In the genomic region with DNA sequence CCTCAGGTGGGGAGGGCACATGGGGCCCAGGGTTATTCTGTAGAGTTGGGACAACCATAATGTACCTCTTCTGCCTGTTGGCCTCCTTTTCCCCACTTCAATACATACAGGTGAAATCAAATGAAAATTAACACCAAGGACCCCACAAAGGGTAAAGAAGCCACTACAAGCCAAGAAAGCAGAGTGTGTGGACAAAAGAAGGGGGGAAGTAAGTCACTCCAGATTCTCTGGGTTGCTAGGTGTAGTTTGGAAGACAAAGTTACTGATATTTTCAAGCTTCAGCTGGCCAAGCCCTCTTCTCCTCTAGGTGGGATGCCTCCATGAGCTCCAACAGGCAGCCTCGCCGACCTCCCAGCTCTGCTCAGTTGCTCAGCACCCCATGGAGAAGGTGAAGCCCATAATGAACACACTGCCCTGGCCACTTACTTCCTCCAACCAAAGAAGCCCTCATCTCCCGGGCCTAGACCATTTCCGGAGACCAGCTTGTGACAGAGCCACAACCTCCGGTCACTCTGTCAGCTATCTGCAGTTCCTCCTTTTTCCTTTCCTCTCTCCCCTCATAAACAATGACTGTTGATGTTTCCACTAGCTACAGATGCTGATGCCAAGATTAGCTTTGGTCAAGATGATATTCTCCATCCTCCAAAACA, we compare ENCODE assay signal across 11 cellular contexts.
DNase-seq lines count a peak whose midpoint lies in the region; ATAC-seq, FAIRE-seq and TF ChIP-seq lines count a peak whose summit lies in the region.
"Had no signal": no experiment of that assay in that cellular context is flagged by ENCODE, and none has a peak within 500 bp of the region (broad histone marks: within the 10 kb centered on the region; RNA-seq: fewer than 3 reads in every experiment).

No MANE protein-coding gene starts in this region.

- no peak for FAIRE-seq in keratinocyte (lab: Jason Lieb, UNC)

- 75% methylated on average over 5 of the region's 5 CpGs for WGBS in body of pancreas, 2 donors

- intact Hi-C loops in body of pancreas (cut with DNase I): no loop called here

- H2AFZ ChIP-seq in Karpas-422 (ENCODE audit: low read length) (peak overlapping the region; percentile 46; the same call in 1 of the 2 replicates), keratinocyte (ENCODE audit: control insufficient read depth, low read length) (peak overlapping the region; percentile 31)

- H3K27me3 ChIP-seq in Karpas-422 (ENCODE audit: low read length) (no peaks in the 10 kb centered on the region), body of pancreas (no peaks in the 10 kb centered on the region), keratinocyte (ENCODE audit: control insufficient read depth, extremely low read depth, insufficient read depth, low read length) (no peaks in the 10 kb centered on the region), stomach smooth muscle (ENCODE audit: control insufficient read depth in 1 of 2, insufficient read depth in 2 of 2, low read length in 2 of 2) (no peaks in the 10 kb centered on the region), H7 (ENCODE audit: control insufficient read depth, insufficient read depth, low read length) (no peaks in the 10 kb centered on the region)
- H3K27me3 ChIP-seq: cardiac muscle cell, Peyer's patch had no signal

- H3K4me2 ChIP-seq in Karpas-422 (ENCODE audit: low read depth, low read length, poor library complexity, severe bottlenecking): no peak overlapping the region
- H3K4me2 ChIP-seq in keratinocyte (ENCODE audit: control insufficient read depth, extremely low read depth, insufficient read depth, low read depth, low read length): peak overlapping the region; percentile 78

- no peaks in the 10 kb centered on the region for H3K9me1 ChIP-seq in keratinocyte (ENCODE audit: control insufficient read depth, extremely low read depth, insufficient read depth, low read length)

- H3K9me2 ChIP-seq in Karpas-422 (replicated peaks; ENCODE audit: insufficient read depth, low read length): no peaks in the 10 kb centered on the region

- no peak overlapping the region for H3K9ac ChIP-seq in Karpas-422 (ENCODE audit: low read length)
- H3K9ac ChIP-seq in keratinocyte (ENCODE audit: control insufficient read depth, extremely low read depth, insufficient read depth, low read length): peak overlapping the region; percentile 51
- no peak overlapping the region for H3K9ac ChIP-seq in stomach smooth muscle (ENCODE audit: low read length in 2 of 2)

- H3K79me2 ChIP-seq in Karpas-422 (ENCODE audit: low read length) (no peaks in the 10 kb centered on the region), keratinocyte (ENCODE audit: control insufficient read depth, insufficient read depth, low read length) (no peaks in the 10 kb centered on the region)

- TF ChIP-seq CTCF in body of pancreas (IDR thresholded peaks at IDR 0.05) (no peak), keratinocyte (optimal IDR thresholded peaks at IDR 0.05 in 1 of 3, IDR thresholded peaks at IDR 0.05 in 1 of 3, conservative IDR thresholded peaks at IDR 0.05 in 1 of 3; ENCODE audit: extremely low read depth in 1 of 3, insufficient read depth in 2 of 3, low read length in 3 of 3) (no peak)

- ATAC-seq in body of pancreas: no peak

- H4K20me1 ChIP-seq in Karpas-422 (ENCODE audit: insufficient read depth, low read depth, low read length) (no peaks in the 10 kb centered on the region), keratinocyte (ENCODE audit: control insufficient read depth, extremely low read depth, insufficient read depth, low read length) (no peaks in the 10 kb centered on the region)

- H3K36me3 ChIP-seq in Karpas-422 (ENCODE audit: insufficient read depth, low read length): no peaks in the 10 kb centered on the region
- no peaks in the 10 kb centered on the region for H3K36me3 ChIP-seq in body of pancreas (replicated peaks in 1 of 2; ENCODE audit: insufficient read depth in 1 of 2, low read depth in 2 of 2)
- no peaks in the 10 kb centered on the region for H3K36me3 ChIP-seq in keratinocyte (ENCODE audit: control insufficient read depth in 2 of 2, extremely low read depth in 1 of 2, insufficient read depth in 2 of 2, low read length in 2 of 2)
- no peaks in the 10 kb centered on the region for H3K36me3 ChIP-seq in stomach smooth muscle (ENCODE audit: control insufficient read depth in 2 of 2, insufficient read depth in 2 of 2, low read length in 2 of 2)
- no peaks in the 10 kb centered on the region for H3K36me3 ChIP-seq in H7 (replicated peaks; ENCODE audit: control insufficient read depth, insufficient read depth, low read length)
- H3K36me3 ChIP-seq: cardiac muscle cell, Peyer's patch had no signal

- peaks cover 7% of the 10 kb centered on the region for H3K4me1 ChIP-seq in Karpas-422 (ENCODE audit: low read length)
- H3K4me1 ChIP-seq in body of pancreas: peaks cover 11% of the 10 kb centered on the region
- peaks cover 40% of the 10 kb centered on the region for H3K4me1 ChIP-seq in keratinocyte (ENCODE audit: control insufficient read depth, extremely low read depth, insufficient read depth, low read length)
- peaks cover 2% of the 10 kb centered on the region for H3K4me1 ChIP-seq in stomach smooth muscle (ENCODE audit: control insufficient read depth, insufficient read depth, low read length)

- H3K9me3 ChIP-seq in Karpas-422 (ENCODE audit: low read length): no peaks in the 10 kb centered on the region
- no peaks in the 10 kb centered on the region for H3K9me3 ChIP-seq in body of pancreas
- H3K9me3 ChIP-seq in keratinocyte (ENCODE audit: control insufficient read depth, low read depth, low read length): no peaks in the 10 kb centered on the region
- no peaks in the 10 kb centered on the region for H3K9me3 ChIP-seq in stomach smooth muscle (ENCODE audit: control insufficient read depth in 2 of 2, low read length in 2 of 2)
- H3K9me3 ChIP-seq: Peyer's patch had no signal

- H3K4me3 ChIP-seq in Karpas-422 (ENCODE audit: low read length): no peak overlapping the region
- no peak overlapping the region for H3K4me3 ChIP-seq in body of pancreas
- H3K4me3 ChIP-seq in keratinocyte (ENCODE audit: control insufficient read depth in 2 of 3, extremely low read depth in 1 of 3, insufficient read depth in 2 of 3, low read depth in 1 of 3, low read length in 3 of 3): no peak overlapping the region
- peak overlapping the region in 1 of 2 donors; percentile 24 for H3K4me3 ChIP-seq in stomach smooth muscle (ENCODE audit: low read length in 2 of 2)
- H3K4me3 ChIP-seq in H7 (ENCODE audit: insufficient read depth, low read depth, low read length): no peak overlapping the region
- H3K4me3 ChIP-seq: cardiac muscle cell, Peyer's patch had no signal

- DNase-seq in Karpas-422 (no peak), body of pancreas (peak in 3 of 4 donors; percentile 9 to 67 (median 13)), keratinocyte (ENCODE audit: low read depth, low spot score) (no peak), DMS53 (lab: John Stamatoyannopoulos, UW) (no peak), NCI-H2227 (lab: John Stamatoyannopoulos, UW; ENCODE audit: unreplicated experiment) (no peak), NCI-H1092 treated with DMSO at 0.1 percent for 48 hours (lab: John Stamatoyannopoulos, UW) (no peak), H7 (no peak)
- DNase-seq: activated CD4-positive, alpha-beta memory T cell treated with anti-CD3 and anti-CD28 coated beads, Interleukin-2, amount 10 ng/mL, durations not matched to agents 7 days and 5 days had no signal

- TF ChIP-seq POLR2A in body of pancreas (IDR thresholded peaks at IDR 0.05): no peak

- dilution Hi-C loops in keratinocyte (cut with MboI; ENCODE audit: extremely low pct_ligation_motif_present, low sequenced_read_pairs): no loop called here

- H3K27ac ChIP-seq in Karpas-422 (ENCODE audit: low read length) (no peak overlapping the region), body of pancreas (peak overlapping the region in 2 of 4 donors; percentile 13 to 65), keratinocyte (ENCODE audit: control insufficient read depth, insufficient read depth, low read length) (peak overlapping the region; percentile 96), stomach smooth muscle (ENCODE audit: low read length) (peak overlapping the region; percentile 46)
- H3K27ac ChIP-seq: cardiac muscle cell had no signal

Comparison
In these comparisons a context has a peak if more than half of its experiments do, and no peak if none do; other contexts are left out.
1. DNase-seq: peak in body of pancreas (3 of 4); none in Karpas-422 (single experiment), keratinocyte (single experiment), DMS53 (single experiment), NCI-H2227 (single experiment), NCI-H1092 treated with DMSO at 0.1 percent for 48 hours (single experiment) and H7 (single experiment).